Comparison of ENCODE assay signal across 9 cellular contexts in genomic region chr13:79404361-79404760, GRCh38. TPM values are rescaled to one million over a fixed set of nuclear protein-coding genes. Genes with fewer than 3 reads are reported as not detected.
DNase-seq lines count a peak whose midpoint lies in the region; ATAC-seq and TF ChIP-seq lines count a peak whose summit lies in the region.
"Had no signal": no experiment of that assay in that cellular context is flagged by ENCODE, and none has a peak within 500 bp of the region (broad histone marks: within the 10 kb centered on the region; RNA-seq: fewer than 3 reads in every experiment).

No MANE protein-coding gene starts in this region.

- H3K27me3 ChIP-seq in HCT116 (ENCODE audit: insufficient read depth, low read length), result no peaks in the 10 kb centered on the region
- H3K27me3 ChIP-seq in SU-DHL-6 (ENCODE audit: low read length), result no peaks in the 10 kb centered on the region
- no peaks in the 10 kb centered on the region for H3K27me3 ChIP-seq in iPS-15b (ENCODE audit: control insufficient read depth, insufficient read depth, low read length)
- H3K27me3 ChIP-seq in thyroid gland, result no peaks in the 10 kb centered on the region

- RAD21 ChIA-PET in HCT116 (lab: Charles Lee; ENCODE audit: low non-redundant PET in 1 of 2, low total read pairs in 2 of 2, uncharacterized antibody in 2 of 2, unreplicated experiment in 2 of 2), result no interaction called here

- H4K20me1 ChIP-seq in HCT116 (ENCODE audit: insufficient read depth), result peaks cover 7% of the 10 kb centered on the region; the same call in 1 of the 2 replicates
- H4K20me1 ChIP-seq in SU-DHL-6 (ENCODE audit: low read depth, low read length), result peaks cover 33% of the 10 kb centered on the region

- no peak for TF ChIP-seq CTCF in HCT116 (IDR thresholded peaks at IDR 0.05 in 2 of 3, conservative IDR thresholded peaks at IDR 0.05 in 1 of 3; ENCODE audit: borderline replicate concordance in 1 of 3, insufficient read depth in 1 of 3, low read depth in 2 of 3, low read length in 2 of 3)
- TF ChIP-seq CTCF in SU-DHL-6 (IDR thresholded peaks at IDR 0.05; ENCODE audit: insufficient read depth, low read length, poor library complexity, severe bottlenecking), result no peak
- no peak for TF ChIP-seq CTCF in thyroid gland (IDR thresholded peaks at IDR 0.05)

- H3F3A ChIP-seq in SU-DHL-6 (ENCODE audit: insufficient read depth), result peaks cover 30% of the 10 kb centered on the region

- H3K79me2 ChIP-seq in HCT116 (ENCODE audit: insufficient read depth, low read length), result peaks cover 92% of the 10 kb centered on the region
- peaks cover 82% of the 10 kb centered on the region for H3K79me2 ChIP-seq in SU-DHL-6 (ENCODE audit: insufficient read depth, low read length)

- TSS peak; percentile 53 for BruUV-seq in HCT116 (replicated peaks; lab: Mats Ljungman, UMichigan)

- ATAC-seq in HCT116, result no peak
- no peak for ATAC-seq in HG02623 (IDR thresholded peaks at IDR 0.05; ENCODE audit: unreplicated experiment)
- ATAC-seq in HG03095 (IDR thresholded peaks at IDR 0.05; ENCODE audit: unreplicated experiment), result no peak

- H3K9ac ChIP-seq in HCT116 (ENCODE audit: low read length), result peak overlapping the region; percentile 96
- H3K9ac ChIP-seq in SU-DHL-6 (ENCODE audit: low read length), result peak overlapping the region; percentile 96
- H3K9ac ChIP-seq in iPS-15b (ENCODE audit: low read depth, low read length), result no peak overlapping the region

- H3K9me2 ChIP-seq in HCT116 (ENCODE audit: insufficient read depth) (no peaks in the 10 kb centered on the region), SU-DHL-6 (replicated peaks; ENCODE audit: insufficient read depth, low read length) (no peaks in the 10 kb centered on the region)

- H3K4me3 ChIP-seq in HCT116 (replicated peaks in 1 of 2; ENCODE audit: low read depth in 1 of 2, low read length in 2 of 2), result peak overlapping the region; percentile 77 to 91
- peak overlapping the region; percentile 72 for H3K4me3 ChIP-seq in SU-DHL-6 (ENCODE audit: insufficient read depth, low read length, poor library complexity, severe bottlenecking)
- H3K4me3 ChIP-seq in iPS-15b (ENCODE audit: low read depth, low read length), result peak overlapping the region; percentile 94
- peak overlapping the region in 2 of 3 donors; percentile 86 to 100 for H3K4me3 ChIP-seq in thyroid gland (replicated peaks in 1 of 3)

- POLR2A ChIA-PET in HCT116 (lab: Charles Lee), result no interaction called here

- no peak for TF ChIP-seq POLR2A in HCT116 (IDR thresholded peaks at IDR 0.05; ENCODE audit: borderline replicate concordance, extremely low read depth, insufficient read depth, insufficient read length)
- no peak for TF ChIP-seq POLR2A in thyroid gland (IDR thresholded peaks at IDR 0.05)

- H3K27ac ChIP-seq in HCT116 (ENCODE audit: low read depth, low read length) (no peak overlapping the region), SU-DHL-6 (ENCODE audit: low read depth, low read length) (peak overlapping the region; percentile 90), thyroid gland (no peak overlapping the region)

- peak overlapping the region; percentile 85 for H3K4me2 ChIP-seq in HCT116 (ENCODE audit: low read length)
- peak overlapping the region; percentile 97 for H3K4me2 ChIP-seq in SU-DHL-6 (ENCODE audit: low read depth, low read length, poor library complexity, severe bottlenecking)

- no peak for TF ChIP-seq RAD21 in HCT116 (IDR thresholded peaks at IDR 0.05; ENCODE audit: low read depth)

- CTCF ChIA-PET in HCT116 (lab: Charles Lee), result no interaction called here

- DNase-seq in HCT116 (ENCODE audit: low read depth, low spot score) (no peak), thyroid gland (no peak), NCI-H510A (lab: John Stamatoyannopoulos, UW) (no peak)
- DNase-seq: activated B cell treated with CpG ODN at 0.5 μM for 24 hours, cortex of kidney had no signal

- H3K36me3 ChIP-seq in HCT116 (ENCODE audit: control insufficient read depth in 1 of 2, insufficient read depth in 2 of 2, low read length in 2 of 2), result peaks cover 3 to 14% of the 10 kb centered on the region in 2 experiments; a peak in 1 of 4 replicates
- peaks cover 23% of the 10 kb centered on the region for H3K36me3 ChIP-seq in SU-DHL-6 (ENCODE audit: low read length)
- H3K36me3 ChIP-seq in iPS-15b (ENCODE audit: control insufficient read depth, insufficient read depth, low read length), result no peaks in the 10 kb centered on the region
- no peaks in the 10 kb centered on the region for H3K36me3 ChIP-seq in thyroid gland

- H3K9me3 ChIP-seq in HCT116 (ENCODE audit: control insufficient read depth in 1 of 2, insufficient read depth in 1 of 2, low read depth in 1 of 2, low read length in 2 of 2) (no peaks in the 10 kb centered on the region), SU-DHL-6 (ENCODE audit: insufficient read depth, low read length) (no peaks in the 10 kb centered on the region), iPS-15b (ENCODE audit: control insufficient read depth, insufficient read depth, low read length) (no peaks in the 10 kb centered on the region), thyroid gland (no peaks in the 10 kb centered on the region)

- WGBS in thyroid gland, 2 donors, result 33 to 40% methylated on average over 1 of the region's 1 CpG

- intact Hi-C loops in HCT116 (cut with micrococcal nuclease) (no loop called here), thyroid gland (cut with DNase I) (no loop called here)

- no peak overlapping the region for H2AFZ ChIP-seq in HCT116 (ENCODE audit: low read depth, low read length, poor library complexity, severe bottlenecking)
- H2AFZ ChIP-seq in SU-DHL-6 (ENCODE audit: low read depth, low read length, severe bottlenecking), result no peak overlapping the region

- H3K4me1 ChIP-seq in HCT116 (ENCODE audit: control insufficient read depth in 1 of 2, insufficient read depth in 2 of 2, low read length in 2 of 2), result peaks cover 7 to 26% of the 10 kb centered on the region in 2 experiments; a peak in 3 of 4 replicates
- H3K4me1 ChIP-seq in iPS-15b (ENCODE audit: control insufficient read depth, insufficient read depth, low read length), result peaks cover 14% of the 10 kb centered on the region
- peaks cover 28 to 43% of the 10 kb centered on the region in 2 donors for H3K4me1 ChIP-seq in thyroid gland

TF ChIP-seq in HCT116, 20 proteins besides CTCF, POLR2A, EP300 and RAD21:
- no peak for TF ChIP-seq FOSL1 (IDR thresholded peaks at IDR 0.05; ENCODE audit: low read depth)
TF ChIP-seq in HCT116: peak in this region for 0.

RNA-seq across cellular contexts. Expression of gene RBM26, which starts 1.7 kb away (rescaled TPM):
- total RNA-seq in HCT116 (2021; ENCODE audit: unreplicated experiment), result 52.5 TPM
- polyA plus RNA-seq in HCT116 (2012), result 14.2 and 18.7 TPM in 2 replicates
- total RNA-seq in thyroid gland, result 10 to 100 TPM; 54.7 to 67.5 (median 56.8) TPM
